Comparison of ENCODE assay signal across 7 cellular contexts in the genomic region with DNA sequence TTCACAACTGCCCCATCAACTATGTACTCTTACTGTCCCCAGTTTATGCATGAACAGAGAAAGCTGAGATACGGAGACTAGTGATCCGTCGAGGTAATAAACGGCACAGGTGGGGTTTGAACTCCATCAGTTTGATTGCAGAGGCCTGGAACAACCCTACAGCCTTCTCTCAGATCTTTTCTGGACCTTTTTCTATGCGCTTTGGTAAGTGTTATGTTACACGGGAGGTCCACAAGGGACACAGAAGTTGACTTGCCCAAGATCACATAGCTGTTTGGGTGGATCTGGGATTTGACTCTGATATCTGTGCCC. TPM values are rescaled to one million over a fixed set of nuclear protein-coding genes. Genes with fewer than 3 reads are reported as not detected.
A peak's percentile ranks its signal among the peaks of the same experiment; 100 is the strongest.
DNase-seq lines count a peak whose midpoint lies in the region; ATAC-seq, FAIRE-seq and TF ChIP-seq lines count a peak whose summit lies in the region.

No MANE protein-coding gene starts in this region.

- H3K27me3 Mint-ChIP-seq in activated CD4-positive, alpha-beta memory T cell treated with anti-CD3 and anti-CD28 coated beads, Interleukin-2, amount 10 ng/mL, durations not matched to agents 7 days and 5 days, result peaks cover 9% of the 10 kb centered on the region

- CTCF ChIA-PET in activated CD4-positive, alpha-beta memory T cell treated with anti-CD3 and anti-CD28 coated beads, Interleukin-2, amount 10 ng/mL, durations not matched to agents 7 days and 5 days (lab: Charles Lee), result interaction anchor here (0.6 to 3.5 kb wide), 16 partner anchors 13 to 678 kb away, joined by 3 to 27 read pairs (median 4); a partner anchor contains a TSS

- POLR2A ChIA-PET in activated CD4-positive, alpha-beta memory T cell treated with anti-CD3 and anti-CD28 coated beads, Interleukin-2, amount 10 ng/mL, durations not matched to agents 7 days and 5 days (lab: Charles Lee), result interaction anchor here (1.1 to 3.5 kb wide), 6 partner anchors 10 to 135 kb away, joined by 3 to 17 read pairs (median 7); a partner anchor contains a TSS

- TF ChIP-seq CTCF in HL-60 (IDR thresholded peaks at IDR 0.05; ENCODE audit: insufficient read depth, low read length), result no peak

- DNase-seq in HL-60 (ENCODE audit: low read depth in 1 of 2, low spot score in 1 of 2) (no peak), iPS DF 6.9 (ENCODE audit: low read depth, low spot score) (no peak), HTR-8/SVneo (ENCODE audit: insufficient read length, low spot score) (no peak), NCI-H1417 (lab: John Stamatoyannopoulos, UW) (no peak)
- no peak for DNase-seq in activated CD4-positive, alpha-beta memory T cell treated with anti-CD3 and anti-CD28 coated beads, Interleukin-2, amount 10 ng/mL, durations not matched to agents 7 days and 5 days
- no peak for DNase-seq in stimulated activated effector memory CD8-positive, alpha-beta T cell treated with anti-CD3 and anti-CD28 coated beads, Interleukin-12 subunit alpha, Interleukin-12 subunit beta, amount 100 ng/mL, for 72 hours (ENCODE audit: low spot score in 2 of 2)

- H3K4me1 Mint-ChIP-seq in activated CD4-positive, alpha-beta memory T cell treated with anti-CD3 and anti-CD28 coated beads, Interleukin-2, amount 10 ng/mL, durations not matched to agents 7 days and 5 days, result peaks cover 16% of the 10 kb centered on the region
- peaks cover 18% of the 10 kb centered on the region for H3K4me1 Mint-ChIP-seq in stimulated activated effector memory CD8-positive, alpha-beta T cell treated with anti-CD3 and anti-CD28 coated beads, Interleukin-12 subunit alpha, Interleukin-12 subunit beta, amount 100 ng/mL, for 72 hours

- H3K27ac ChIP-seq in HL-60 (replicated peaks), result peak overlapping the region; percentile 56
- H3K27ac ChIP-seq in iPS DF 6.9 (ENCODE audit: low read length), result no peak overlapping the region

- ATAC-seq in stimulated activated effector memory CD8-positive, alpha-beta T cell treated with anti-CD3 and anti-CD28 coated beads, Interleukin-12 subunit alpha, Interleukin-12 subunit beta, amount 100 ng/mL, for 72 hours, result no peak
- no peak for ATAC-seq in GM21786 (IDR thresholded peaks at IDR 0.05; ENCODE audit: unreplicated experiment)

- peak overlapping the region; percentile 70 for H3K4me3 Mint-ChIP-seq in activated CD4-positive, alpha-beta memory T cell treated with anti-CD3 and anti-CD28 coated beads, Interleukin-2, amount 10 ng/mL, durations not matched to agents 7 days and 5 days
- peak overlapping the region; percentile 93 for H3K4me3 Mint-ChIP-seq in stimulated activated effector memory CD8-positive, alpha-beta T cell treated with anti-CD3 and anti-CD28 coated beads, Interleukin-12 subunit alpha, Interleukin-12 subunit beta, amount 100 ng/mL, for 72 hours

- WGBS in iPS DF 6.9 (ENCODE audit: insufficient coverage, insufficient read length), result no CpG with 5 or more reads among the region's 6 CpGs

- peaks cover 17% of the 10 kb centered on the region for H3K36me3 Mint-ChIP-seq in activated CD4-positive, alpha-beta memory T cell treated with anti-CD3 and anti-CD28 coated beads, Interleukin-2, amount 10 ng/mL, durations not matched to agents 7 days and 5 days (ENCODE audit: low read depth)
- H3K36me3 Mint-ChIP-seq in stimulated activated effector memory CD8-positive, alpha-beta T cell treated with anti-CD3 and anti-CD28 coated beads, Interleukin-12 subunit alpha, Interleukin-12 subunit beta, amount 100 ng/mL, for 72 hours, result peaks cover 38% of the 10 kb centered on the region

- FAIRE-seq in HTR-8/SVneo (lab: Jason Lieb, UNC), result no peak

- H3K4me3 ChIP-seq in HL-60 (replicated peaks; ENCODE audit: insufficient read depth, low read length) (peak overlapping the region; percentile 56), iPS DF 6.9 (ENCODE audit: low read length) (peak overlapping the region; percentile 63; the same call in 1 of the 2 replicates)

- no peaks in the 10 kb centered on the region for H3K4me1 ChIP-seq in iPS DF 6.9 (ENCODE audit: control insufficient read depth, insufficient read depth, low read length)

- peak overlapping the region; percentile 66 for H3K27ac Mint-ChIP-seq in activated CD4-positive, alpha-beta memory T cell treated with anti-CD3 and anti-CD28 coated beads, Interleukin-2, amount 10 ng/mL, durations not matched to agents 7 days and 5 days
- H3K27ac Mint-ChIP-seq in stimulated activated effector memory CD8-positive, alpha-beta T cell treated with anti-CD3 and anti-CD28 coated beads, Interleukin-12 subunit alpha, Interleukin-12 subunit beta, amount 100 ng/mL, for 72 hours, result peak overlapping the region; percentile 56

- H3K27me3 ChIP-seq in HL-60 (ENCODE audit: insufficient read depth, poor library complexity, severe bottlenecking) (no peaks in the 10 kb centered on the region), iPS DF 6.9 (ENCODE audit: control insufficient read depth, insufficient read depth, low read length) (no peaks in the 10 kb centered on the region)

- H3K36me3 ChIP-seq in iPS DF 6.9 (ENCODE audit: control insufficient read depth, insufficient read depth, low read length), result peaks cover 13% of the 10 kb centered on the region

- H3K9me3 ChIP-seq in iPS DF 6.9 (ENCODE audit: control insufficient read depth, insufficient read depth, low read length), result no peaks in the 10 kb centered on the region

- no peaks in the 10 kb centered on the region for H3K9me3 Mint-ChIP-seq in activated CD4-positive, alpha-beta memory T cell treated with anti-CD3 and anti-CD28 coated beads, Interleukin-2, amount 10 ng/mL, durations not matched to agents 7 days and 5 days
- no peaks in the 10 kb centered on the region for H3K9me3 Mint-ChIP-seq in stimulated activated effector memory CD8-positive, alpha-beta T cell treated with anti-CD3 and anti-CD28 coated beads, Interleukin-12 subunit alpha, Interleukin-12 subunit beta, amount 100 ng/mL, for 72 hours

RNA-seq across cellular contexts. Expression of a gene that starts 1.1 kb away (rescaled TPM):
- total RNA-seq in activated CD4-positive, alpha-beta memory T cell treated with anti-CD3 and anti-CD28 coated beads, Interleukin-2, amount 10 ng/mL, durations not matched to agents 7 days and 5 days, result 10 to 100 TPM; 40.1 to 44.4 TPM

RNA-seq across cellular contexts. Expression of a gene that starts 29.4 kb away (rescaled TPM):
- not detected for total RNA-seq in activated CD4-positive, alpha-beta memory T cell treated with anti-CD3 and anti-CD28 coated beads, Interleukin-2, amount 10 ng/mL, durations not matched to agents 7 days and 5 days

RNA-seq across cellular contexts. Expression of a gene that starts 45.8 kb away (rescaled TPM):
- 1 to 10 TPM in 1 of 2 experiments, under 1 TPM in 1; 0.20 to 1.1 TPM for total RNA-seq in activated CD4-positive, alpha-beta memory T cell treated with anti-CD3 and anti-CD28 coated beads, Interleukin-2, amount 10 ng/mL, durations not matched to agents 7 days and 5 days

RNA-seq across cellular contexts. Expression of a gene that starts 56.3 kb away (rescaled TPM):
- not detected for total RNA-seq in activated CD4-positive, alpha-beta memory T cell treated with anti-CD3 and anti-CD28 coated beads, Interleukin-2, amount 10 ng/mL, durations not matched to agents 7 days and 5 days
